Comparison of ENCODE assay signal across 8 cellular contexts in the genomic region with DNA sequence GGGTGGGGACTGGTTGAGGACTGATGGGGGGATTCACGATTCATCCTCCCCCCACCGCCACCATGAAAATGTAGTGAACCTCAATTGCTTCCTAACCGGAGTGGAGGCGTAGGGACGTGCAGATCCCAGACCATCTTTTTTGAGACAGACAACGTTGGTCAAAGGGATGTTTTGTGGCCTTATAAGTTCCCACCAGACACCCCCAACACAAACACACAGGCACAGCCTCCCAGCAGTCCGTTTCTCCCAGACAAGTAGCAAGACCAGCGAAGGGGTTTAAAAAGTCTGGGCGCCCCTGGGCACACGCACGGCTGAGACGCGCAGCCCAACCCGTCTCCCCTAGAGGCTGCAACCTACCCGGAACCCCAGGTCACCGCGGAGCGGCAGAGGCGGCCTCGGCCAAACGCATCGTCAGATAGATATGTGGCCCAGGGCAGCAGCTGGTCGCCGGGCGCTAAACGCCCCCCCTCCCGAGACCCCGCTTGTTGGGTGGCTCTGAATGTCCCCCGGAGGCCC. TPM values are rescaled to one million over a fixed set of nuclear protein-coding genes. Genes with fewer than 3 reads are reported as not detected.
DNase-seq lines count a peak whose midpoint lies in the region; ATAC-seq lines count a peak whose summit lies in the region.

No MANE protein-coding gene starts in this region.

- WGBS in right cardiac atrium = 3% methylated on average over 29 of the region's 29 CpGs
- WGBS in mesodermal cell (ENCODE audit: insufficient coverage in 2 of 2), 2 experiments = 1 to 2% methylated on average over 22 to 23 of the region's 29 CpGs
- 6 to 9% methylated on average over 29 of the region's 29 CpGs for WGBS in aorta, 2 donors

- H3K4me1 ChIP-seq in right cardiac atrium (ENCODE audit: control insufficient read depth, insufficient read depth, low read length) = no peaks in the 10 kb centered on the region
- peaks cover 31% of the 10 kb centered on the region for H3K4me1 ChIP-seq in mesodermal cell (ENCODE audit: control insufficient read depth, insufficient read depth, low read length, poor library complexity, severe bottlenecking)
- no peaks in the 10 kb centered on the region for H3K4me1 ChIP-seq in aorta (ENCODE audit: control insufficient read depth in 1 of 2, insufficient read depth in 2 of 2, low read length in 2 of 2)

- H3K27ac Mint-ChIP-seq in activated naive CD8-positive, alpha-beta T cell treated with anti-CD3 and anti-CD28 coated beads, Interleukin-2, amount 50 U/mL, for 24 hours = no peak overlapping the region

- no peaks in the 10 kb centered on the region for H3K36me3 ChIP-seq in mesodermal cell (ENCODE audit: control insufficient read depth, insufficient read depth, low read length)
- H3K36me3 ChIP-seq in aorta (ENCODE audit: control insufficient read depth in 1 of 2, insufficient read depth in 2 of 2, low read length in 1 of 2) = no peaks in the 10 kb centered on the region

- H3K9me3 Mint-ChIP-seq in activated naive CD8-positive, alpha-beta T cell treated with anti-CD3 and anti-CD28 coated beads, Interleukin-2, amount 50 U/mL, for 24 hours = no peaks in the 10 kb centered on the region

- H3K27me3 Mint-ChIP-seq in activated naive CD8-positive, alpha-beta T cell treated with anti-CD3 and anti-CD28 coated beads, Interleukin-2, amount 50 U/mL, for 24 hours = peaks cover 63% of the 10 kb centered on the region

- no peak overlapping the region for H3K27ac ChIP-seq in right cardiac atrium (ENCODE audit: low read length)
- no peak overlapping the region for H3K27ac ChIP-seq in mesodermal cell (ENCODE audit: low read depth, low read length, severe bottlenecking)
- H3K27ac ChIP-seq in aorta (ENCODE audit: low read depth in 1 of 2, low read length in 2 of 2) = no peak overlapping the region

- DNase-seq in right cardiac atrium (peak in 1 of 3 donors; percentile 48), cardiac septum (ENCODE audit: low spot score) (no peak), aorta (no peak), epidermal melanocyte (ENCODE audit: insufficient read length, low spot score) (no peak), NCI-H146 (lab: John Stamatoyannopoulos, UW) (no peak)
- DNase-seq in activated naive CD8-positive, alpha-beta T cell treated with anti-CD3 and anti-CD28 coated beads, Interleukin-2, amount 50 U/mL, for 24 hours = no peak

- no peaks in the 10 kb centered on the region for H3K36me3 Mint-ChIP-seq in activated naive CD8-positive, alpha-beta T cell treated with anti-CD3 and anti-CD28 coated beads, Interleukin-2, amount 50 U/mL, for 24 hours (ENCODE audit: low read depth)

- H3K4me3 Mint-ChIP-seq in activated naive CD8-positive, alpha-beta T cell treated with anti-CD3 and anti-CD28 coated beads, Interleukin-2, amount 50 U/mL, for 24 hours = peak overlapping the region; percentile 17

- peaks cover 17% of the 10 kb centered on the region for H3K4me1 Mint-ChIP-seq in activated naive CD8-positive, alpha-beta T cell treated with anti-CD3 and anti-CD28 coated beads, Interleukin-2, amount 50 U/mL, for 24 hours

- ATAC-seq in right cardiac atrium (no peak), aorta (ENCODE audit: low FRiP score) (no peak), HG02642 (IDR thresholded peaks at IDR 0.05; ENCODE audit: poor library complexity, unreplicated experiment) (no peak)
- ATAC-seq in activated naive CD8-positive, alpha-beta T cell treated with anti-CD3 and anti-CD28 coated beads, Interleukin-2, amount 50 U/mL, for 24 hours = no peak

- H3K4me3 ChIP-seq in right cardiac atrium (ENCODE audit: low read length) (peak overlapping the region; percentile 18), mesodermal cell (ENCODE audit: extremely low read depth, insufficient read depth, low read length, poor library complexity, severe bottlenecking) (peak overlapping the region; percentile 48), aorta (ENCODE audit: low read length in 2 of 2) (peak overlapping the region; percentile 8 to 23)

- H3K27me3 ChIP-seq in right cardiac atrium (ENCODE audit: control insufficient read depth, insufficient read depth) (no peaks in the 10 kb centered on the region), aorta (ENCODE audit: control insufficient read depth in 1 of 2, insufficient read depth in 2 of 2, low read length in 1 of 2) (peaks cover 0 to 1% of the 10 kb centered on the region in 2 donors)

- intact Hi-C loops in right cardiac atrium (cut with DNase I) (no loop called here), cardiac septum (cut with DNase I) (no loop called here), aorta (cut with DNase I) (no loop called here)

- no peaks in the 10 kb centered on the region for H3K9me3 ChIP-seq in right cardiac atrium (ENCODE audit: control insufficient read depth, low read length)
- H3K9me3 ChIP-seq in mesodermal cell (ENCODE audit: control insufficient read depth, low read length) = no peaks in the 10 kb centered on the region
- H3K9me3 ChIP-seq in aorta (ENCODE audit: control insufficient read depth, low read length) = no peaks in the 10 kb centered on the region

RNA-seq across cellular contexts. Expression of a gene that starts 1.3 kb away (rescaled TPM):
- total RNA-seq in right cardiac atrium = not detected
- not detected for polyA plus RNA-seq in right cardiac atrium
- total RNA-seq in cardiac septum = not detected
- polyA plus RNA-seq in mesodermal cell (2013, experiment 1 of 2) = 4.8 TPM
- polyA plus RNA-seq in mesodermal cell (2013, experiment 2 of 2) = 2.6 TPM
- not detected for total RNA-seq in aorta
- polyA plus RNA-seq in aorta = 1 to 10 TPM in 1 of 2 donors, under 1 TPM in 1; 0.59 to 1.3 TPM
